Comparison of ENCODE assay signal across 8 cellular contexts in genomic region chr4:122524176-122524575, GRCh38.
"Had no signal": no experiment of that assay in that cellular context is flagged by ENCODE, and none has a peak within 500 bp of the region (broad histone marks: within the 10 kb centered on the region; RNA-seq: fewer than 3 reads in every experiment).

No MANE protein-coding gene starts in this region.

- FAIRE-seq: G401.6, GM12878, GM12891, GM12892, GM18507, GM19239 had no signal

- ATAC-seq: GM12878 had no signal

- DNase-seq: GDM1, GF-D8 had no signal

- H3K4me3 ChIP-seq: GM12878 had no signal
